Comparison of ENCODE assay signal across 1 cellular context in genomic region chr4:184355111-184355604, GRCh38.
TF ChIP-seq lines count a peak whose summit lies in the region.

No MANE protein-coding gene starts in this region.

TF ChIP-seq in K562, 482 proteins besides CTCF, POLR2A, EP300 and RAD21 (continued from another document and continues in another):
- TF ChIP-seq POLR2B (IDR thresholded peaks at IDR 0.05; ENCODE audit: low read depth, partially characterized antibody) = no peak
- no peak for TF ChIP-seq KLF13 (tag; IDR thresholded peaks at IDR 0.05; ENCODE audit: borderline replicate concordance, low read depth)
- no peak for TF ChIP-seq KLF6 (CRISPR knock-in tag; IDR thresholded peaks at IDR 0.05; ENCODE audit: borderline replicate concordance)
- TF ChIP-seq PTTG1 (tag; IDR thresholded peaks at IDR 0.05; ENCODE audit: low read depth) = no peak
- TF ChIP-seq ZFX (CRISPR knock-in tag; IDR thresholded peaks at IDR 0.05) = no peak
- no peak for TF ChIP-seq IFI16 (CRISPR knock-in tag; IDR thresholded peaks at IDR 0.05)
- 0 out of 2 replicates have a peak, but pooled peaks have one; percentile 34 for TF ChIP-seq ZNF212 (CRISPR knock-in tag; IDR thresholded peaks at IDR 0.05)
- TF ChIP-seq, protein P1, sequence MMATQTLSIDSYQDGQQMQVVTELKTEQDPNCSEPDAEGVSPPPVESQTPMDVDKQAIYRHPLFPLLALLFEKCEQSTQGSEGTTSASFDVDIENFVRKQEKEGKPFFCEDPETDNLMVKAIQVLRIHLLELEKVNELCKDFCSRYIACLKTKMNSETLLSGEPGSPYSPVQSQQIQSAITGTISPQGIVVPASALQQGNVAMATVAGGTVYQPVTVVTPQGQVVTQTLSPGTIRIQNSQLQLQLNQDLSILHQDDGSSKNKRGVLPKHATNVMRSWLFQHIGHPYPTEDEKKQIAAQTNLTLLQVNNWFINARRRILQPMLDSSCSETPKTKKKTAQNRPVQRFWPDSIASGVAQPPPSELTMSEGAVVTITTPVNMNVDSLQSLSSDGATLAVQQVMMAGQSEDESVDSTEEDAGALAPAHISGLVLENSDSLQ (IDR thresholded peaks at IDR 0.05) = peak; percentile 50
- peak; percentile 84 for TF ChIP-seq DACH1 (IDR thresholded peaks at IDR 0.05; ENCODE audit: partially characterized antibody)
- peak; percentile 65; the same call in 1 of the 2 replicates for TF ChIP-seq EHMT2 (IDR thresholded peaks at IDR 0.05)
- 0 out of 2 replicates have a peak, but pooled peaks have one; percentile 9 for TF ChIP-seq GATAD2B (IDR thresholded peaks at IDR 0.05; ENCODE audit: borderline replicate concordance)
- TF ChIP-seq TBP (optimal IDR thresholded peaks at IDR 0.05; ENCODE audit: low read depth, low read length) = peak; percentile 20
- TF ChIP-seq PYGO2 (tag; IDR thresholded peaks at IDR 0.05) = 0 out of 2 replicates have a peak, but pooled peaks have one; percentile 42
- no peak for TF ChIP-seq STAT6 (CRISPR knock-in tag; IDR thresholded peaks at IDR 0.05)
- no peak for TF ChIP-seq HNRNPUL1 (IDR thresholded peaks at IDR 0.05; ENCODE audit: low read length)
- peak; percentile 38; the same call in 1 of the 2 replicates for TF ChIP-seq ZNF316 (IDR thresholded peaks at IDR 0.05)
- no peak for TF ChIP-seq ERF (CRISPR knock-in tag; IDR thresholded peaks at IDR 0.05)
- TF ChIP-seq SRF (CRISPR knock-in tag; IDR thresholded peaks at IDR 0.05) = peak; percentile 80 to 98; a peak in 3 of 4 replicates
- peak; percentile 57 for TF ChIP-seq ZFP36 (IDR thresholded peaks at IDR 0.05; ENCODE audit: low read depth, low read length, partially characterized antibody)
- peak; percentile 54; the same call in 1 of the 2 replicates for TF ChIP-seq C11orf30 (IDR thresholded peaks at IDR 0.05; ENCODE audit: low read depth)
- peak; percentile 48; the same call in 1 of the 2 replicates for TF ChIP-seq CXXC5 (CRISPR knock-in tag; IDR thresholded peaks at IDR 0.05)
- peak in 1 of 2 experiments; percentile 21; a peak in 1 of 4 replicates for TF ChIP-seq NRF1 (conservative IDR thresholded peaks at IDR 0.05 in 1 of 2, IDR thresholded peaks at IDR 0.05 in 1 of 2)
- TF ChIP-seq HIVEP1 (CRISPR knock-in tag; IDR thresholded peaks at IDR 0.05) = 0 out of 2 replicates have a peak, but pooled peaks have one; percentile 45
- TF ChIP-seq PRDM10 (IDR thresholded peaks at IDR 0.05; ENCODE audit: partially characterized antibody) = peak; percentile 81
- TF ChIP-seq FOSL1 (tag; conservative IDR thresholded peaks at IDR 0.05) = peak; percentile 18; the same call in 1 of the 2 replicates
- TF ChIP-seq CTBP1 (IDR thresholded peaks at IDR 0.05; ENCODE audit: borderline replicate concordance) = peak; percentile 43; the same call in 1 of the 2 replicates
- TF ChIP-seq ZBTB11 (CRISPR knock-in tag; IDR thresholded peaks at IDR 0.05) = 0 out of 6 replicates have a peak, but pooled peaks of 1 of the 3 experiments have one; percentile 54
- no peak for TF ChIP-seq ZNF778 (CRISPR knock-in tag; IDR thresholded peaks at IDR 0.05)
- TF ChIP-seq, protein P2, sequence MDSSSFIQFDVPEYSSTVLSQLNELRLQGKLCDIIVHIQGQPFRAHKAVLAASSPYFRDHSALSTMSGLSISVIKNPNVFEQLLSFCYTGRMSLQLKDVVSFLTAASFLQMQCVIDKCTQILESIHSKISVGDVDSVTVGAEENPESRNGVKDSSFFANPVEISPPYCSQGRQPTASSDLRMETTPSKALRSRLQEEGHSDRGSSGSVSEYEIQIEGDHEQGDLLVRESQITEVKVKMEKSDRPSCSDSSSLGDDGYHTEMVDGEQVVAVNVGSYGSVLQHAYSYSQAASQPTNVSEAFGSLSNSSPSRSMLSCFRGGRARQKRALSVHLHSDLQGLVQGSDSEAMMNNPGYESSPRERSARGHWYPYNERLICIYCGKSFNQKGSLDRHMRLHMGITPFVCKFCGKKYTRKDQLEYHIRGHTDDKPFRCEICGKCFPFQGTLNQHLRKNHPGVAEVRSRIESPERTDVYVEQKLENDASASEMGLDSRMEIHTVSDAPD (CRISPR knock-in tag; IDR thresholded peaks at IDR 0.05) = no peak
- TF ChIP-seq MEF2D (tag; conservative IDR thresholded peaks at IDR 0.05; ENCODE audit: low read depth) = 0 out of 2 replicates have a peak, but pooled peaks have one; percentile 18
- 0 out of 2 replicates have a peak, but pooled peaks have one; percentile 21 for TF ChIP-seq L3MBTL2 (IDR thresholded peaks at IDR 0.05)
- TF ChIP-seq ZNF639 (CRISPR knock-in tag; conservative IDR thresholded peaks at IDR 0.05 in 1 of 2, IDR thresholded peaks at IDR 0.05 in 1 of 2) = peak in 1 of 2 experiments; percentile 40; a peak in 1 of 4 replicates
- peak in 1 of 2 experiments; percentile 56; a peak in 1 of 3 replicates for TF ChIP-seq CBX3 (IDR thresholded peaks at IDR 0.05; ENCODE audit: borderline replicate concordance in 1 of 2, low read length in 2 of 2)
- TF ChIP-seq TAL1 (IDR thresholded peaks at IDR 0.05) = no peak
- peak; percentile 60 for TF ChIP-seq PHF20 (IDR thresholded peaks at IDR 0.05; ENCODE audit: partially characterized antibody)
- peak; percentile 60; the same call in 1 of the 2 replicates for TF ChIP-seq SMARCA4 (IDR thresholded peaks at IDR 0.05)
- TF ChIP-seq, protein P3, sequence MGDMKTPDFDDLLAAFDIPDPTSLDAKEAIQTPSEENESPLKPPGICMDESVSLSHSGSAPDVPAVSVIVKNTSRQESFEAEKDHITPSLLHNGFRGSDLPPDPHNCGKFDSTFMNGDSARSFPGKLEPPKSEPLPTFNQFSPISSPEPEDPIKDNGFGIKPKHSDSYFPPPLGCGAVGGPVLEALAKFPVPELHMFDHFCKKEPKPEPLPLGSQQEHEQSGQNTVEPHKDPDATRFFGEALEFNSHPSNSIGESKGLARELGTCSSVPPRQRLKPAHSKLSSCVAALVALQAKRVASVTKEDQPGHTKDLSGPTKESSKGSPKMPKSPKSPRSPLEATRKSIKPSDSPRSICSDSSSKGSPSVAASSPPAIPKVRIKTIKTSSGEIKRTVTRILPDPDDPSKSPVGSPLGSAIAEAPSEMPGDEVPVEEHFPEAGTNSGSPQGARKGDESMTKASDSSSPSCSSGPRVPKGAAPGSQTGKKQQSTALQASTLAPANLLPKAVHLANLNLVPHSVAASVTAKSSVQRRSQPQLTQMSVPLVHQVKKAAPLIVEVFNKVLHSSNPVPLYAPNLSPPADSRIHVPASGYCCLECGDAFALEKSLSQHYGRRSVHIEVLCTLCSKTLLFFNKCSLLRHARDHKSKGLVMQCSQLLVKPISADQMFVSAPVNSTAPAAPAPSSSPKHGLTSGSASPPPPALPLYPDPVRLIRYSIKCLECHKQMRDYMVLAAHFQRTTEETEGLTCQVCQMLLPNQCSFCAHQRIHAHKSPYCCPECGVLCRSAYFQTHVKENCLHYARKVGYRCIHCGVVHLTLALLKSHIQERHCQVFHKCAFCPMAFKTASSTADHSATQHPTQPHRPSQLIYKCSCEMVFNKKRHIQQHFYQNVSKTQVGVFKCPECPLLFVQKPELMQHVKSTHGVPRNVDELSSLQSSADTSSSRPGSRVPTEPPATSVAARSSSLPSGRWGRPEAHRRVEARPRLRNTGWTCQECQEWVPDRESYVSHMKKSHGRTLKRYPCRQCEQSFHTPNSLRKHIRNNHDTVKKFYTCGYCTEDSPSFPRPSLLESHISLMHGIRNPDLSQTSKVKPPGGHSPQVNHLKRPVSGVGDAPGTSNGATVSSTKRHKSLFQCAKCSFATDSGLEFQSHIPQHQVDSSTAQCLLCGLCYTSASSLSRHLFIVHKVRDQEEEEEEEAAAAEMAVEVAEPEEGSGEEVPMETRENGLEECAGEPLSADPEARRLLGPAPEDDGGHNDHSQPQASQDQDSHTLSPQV (IDR thresholded peaks at IDR 0.05) = peak; percentile 82; the same call in 1 of the 2 replicates
- TF ChIP-seq ZEB2 (IDR thresholded peaks at IDR 0.05) = no peak
- no peak for TF ChIP-seq IRF2 (CRISPR knock-in tag; IDR thresholded peaks at IDR 0.05)
- peak; percentile 62 for TF ChIP-seq TEAD4 (IDR thresholded peaks at IDR 0.05; ENCODE audit: low read length)
- TF ChIP-seq TEAD4 (CRISPR knock-in tag; IDR thresholded peaks at IDR 0.05; ENCODE audit: borderline replicate concordance) = no peak
- peak; percentile 10; the same call in 1 of the 2 replicates for TF ChIP-seq JUN (IDR thresholded peaks at IDR 0.05; ENCODE audit: borderline replicate concordance, low read depth, low read length)
- no peak for TF ChIP-seq JUN (CRISPR knock-in tag; IDR thresholded peaks at IDR 0.05; ENCODE audit: borderline replicate concordance)
- no peak for TF ChIP-seq ARNT (IDR thresholded peaks at IDR 0.05)
- TF ChIP-seq SMAD4 (CRISPR knock-in tag; conservative IDR thresholded peaks at IDR 0.05) = peak; percentile 58; the same call in 1 of the 2 replicates
